In the genomic region with DNA sequence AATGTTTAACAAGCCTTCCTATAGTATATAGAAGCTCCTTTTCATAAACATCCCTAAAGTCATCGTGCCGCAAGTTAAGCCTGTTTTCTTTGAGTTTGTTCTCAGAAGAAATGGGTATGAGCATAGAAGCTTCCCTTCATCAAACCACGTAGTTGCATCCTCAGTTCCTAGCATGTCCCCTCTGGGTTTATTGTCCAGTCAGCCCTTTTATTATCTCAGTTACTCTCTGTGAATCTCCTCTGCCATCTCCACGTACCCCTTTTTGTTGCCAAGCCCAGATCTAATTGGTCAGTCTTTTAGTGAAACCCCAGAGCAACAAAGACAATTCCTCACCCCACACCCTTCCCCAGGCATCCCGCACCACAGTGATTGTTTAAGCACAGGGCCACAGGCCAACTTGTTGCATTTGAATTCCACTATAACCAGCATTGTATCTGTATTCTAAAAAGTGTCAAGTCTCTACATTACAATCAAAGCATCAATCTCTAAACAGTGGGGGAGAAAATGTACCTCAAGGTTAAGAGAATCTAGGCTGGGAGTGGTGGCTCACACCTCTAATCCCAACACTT, we compare ENCODE assay signal across 24 cellular contexts. TPM values are rescaled to one million over a fixed set of nuclear protein-coding genes. Genes with fewer than 3 reads are reported as not detected.
DNase-seq lines count a peak whose midpoint lies in the region; ATAC-seq and TF ChIP-seq lines count a peak whose summit lies in the region.
"Had no signal": no experiment of that assay in that cellular context is flagged by ENCODE, and none has a peak within 500 bp of the region (broad histone marks: within the 10 kb centered on the region; RNA-seq: fewer than 3 reads in every experiment).

No MANE protein-coding gene starts in this region.

- H3K9ac ChIP-seq in OCI-LY3 (ENCODE audit: low read length): no peak overlapping the region
- H3K9ac ChIP-seq: BLaER1 treated with 17β-estradiol and CSF1 and Interleukin-3, amounts not matched to agents 10 nM and 100 nM had no signal

- DNase-seq in GM23338 (ENCODE audit: low spot score) (no peak), dorsolateral prefrontal cortex (no peak), sigmoid colon (peak; percentile 1), type B pancreatic cell (ENCODE audit: extremely low spot score, unreplicated experiment) (no peak)
- no peak for DNase-seq in CD4-positive, alpha-beta memory T cell
- no peak for DNase-seq in activated CD8-positive, alpha-beta T cell treated with anti-CD3 and anti-CD28 coated beads for 36 hours
- DNase-seq: AML-193; CD4-positive, alpha-beta T cell; COR-L47; DMS53; GOT3; HCEC 1CT; Kasumi-1; NCI-H1092 treated with DMSO at 0.1 percent for 48 hours; NCI-H1436; NCI-H187; NCI-H2081 treated with DMSO at 0.1 percent for 48 hours; NCI-H2171; NCI-H226; NCI-H510A treated with DMSO at 0.1 percent for 48 hours; PC-3 had no signal

- no peak overlapping the region for H3K4me3 ChIP-seq in GM23338
- no peak overlapping the region for H3K4me3 ChIP-seq in OCI-LY3 (ENCODE audit: low read length)
- peak overlapping the region in 1 of 59 donors; percentile 5 for H3K4me3 ChIP-seq in dorsolateral prefrontal cortex
- H3K4me3 ChIP-seq in sigmoid colon: no peak overlapping the region
- H3K4me3 ChIP-seq in CD4-positive, alpha-beta memory T cell (ENCODE audit: low read length in 2 of 2): no peak overlapping the region
- H3K4me3 ChIP-seq: BLaER1 treated with 17β-estradiol and CSF1 and Interleukin-3, amounts not matched to agents 10 nM and 100 nM had no signal

- H3K4me1 ChIP-seq in GM23338 (ENCODE audit: insufficient read depth) (peaks cover 11% of the 10 kb centered on the region; the same call in 1 of the 2 replicates), OCI-LY3 (ENCODE audit: low read length) (peaks cover 10% of the 10 kb centered on the region), sigmoid colon (no peaks in the 10 kb centered on the region)
- H3K4me1 ChIP-seq in CD4-positive, alpha-beta memory T cell (ENCODE audit: insufficient read depth, low read length): no peaks in the 10 kb centered on the region
- H3K4me1 ChIP-seq: BLaER1 treated with 17β-estradiol and CSF1 and Interleukin-3, amounts not matched to agents 10 nM and 100 nM had no signal

- H4K20me1 ChIP-seq in GM23338 (replicated peaks; ENCODE audit: insufficient read depth): no peaks in the 10 kb centered on the region
- peaks cover 25% of the 10 kb centered on the region; the same call in 1 of the 2 replicates for H4K20me1 ChIP-seq in OCI-LY3 (ENCODE audit: insufficient read depth, low read length)
- H4K20me1 ChIP-seq: BLaER1 treated with 17β-estradiol and CSF1 and Interleukin-3, amounts not matched to agents 10 nM and 100 nM had no signal

- H3K4me3 Mint-ChIP-seq in GM23338: no peak overlapping the region
- H3K4me3 Mint-ChIP-seq in type B pancreatic cell: no peak overlapping the region
- H3K4me3 Mint-ChIP-seq in CD4-positive, alpha-beta memory T cell: no peak overlapping the region
- H3K4me3 Mint-ChIP-seq in activated CD8-positive, alpha-beta T cell treated with anti-CD3 and anti-CD28 coated beads for 36 hours: no peak overlapping the region
- H3K4me3 Mint-ChIP-seq: CD4-positive, alpha-beta T cell had no signal

- no peak for TF ChIP-seq CTCF in GM23338 (conservative IDR thresholded peaks at IDR 0.05; ENCODE audit: low read depth in 2 of 2)
- no peak for TF ChIP-seq CTCF in OCI-LY3 (IDR thresholded peaks at IDR 0.05; ENCODE audit: low read depth, low read length)
- TF ChIP-seq CTCF in dorsolateral prefrontal cortex (IDR thresholded peaks at IDR 0.05 in 54 of 56, conservative IDR thresholded peaks at IDR 0.05 in 2 of 56; ENCODE audit: low read depth in 1 of 56, partially characterized antibody in 56 of 56): no peak
- TF ChIP-seq CTCF in sigmoid colon (IDR thresholded peaks at IDR 0.05): no peak
- TF ChIP-seq CTCF in type B pancreatic cell (conservative IDR thresholded peaks at IDR 0.05): no peak
- no peak for TF ChIP-seq CTCF in activated CD8-positive, alpha-beta T cell treated with anti-CD3 and anti-CD28 coated beads for 36 hours (IDR thresholded peaks at IDR 0.05)

- H3K27me3 Mint-ChIP-seq in GM23338 (ENCODE audit: insufficient read depth, low read depth, poor library complexity) (peaks cover 3% of the 10 kb centered on the region), type B pancreatic cell (no peaks in the 10 kb centered on the region)
- H3K27me3 Mint-ChIP-seq in CD4-positive, alpha-beta memory T cell: no peaks in the 10 kb centered on the region
- H3K27me3 Mint-ChIP-seq in activated CD8-positive, alpha-beta T cell treated with anti-CD3 and anti-CD28 coated beads for 36 hours: peaks cover 5% of the 10 kb centered on the region
- H3K27me3 Mint-ChIP-seq: CD4-positive, alpha-beta T cell had no signal

- CTCF ChIA-PET in CD4-positive, alpha-beta memory T cell (lab: Charles Lee; ENCODE audit: partially characterized antibody): interaction anchor here (1.3 kb wide), 1 partner anchor 49 kb away, joined by 5 read pairs; no protein-coding TSS in a partner anchor
- CTCF ChIA-PET in activated CD8-positive, alpha-beta T cell treated with anti-CD3 and anti-CD28 coated beads for 36 hours (lab: Charles Lee): interaction anchor here (0.7 to 1.1 kb wide), 6 partner anchors 10 to 558 kb away, joined by 3 to 4 read pairs (median 3); no protein-coding TSS in a partner anchor

- H3K27ac Mint-ChIP-seq in GM23338: no peak overlapping the region; the same call in 1 of the 2 replicates
- no peak overlapping the region for H3K27ac Mint-ChIP-seq in type B pancreatic cell
- H3K27ac Mint-ChIP-seq in CD4-positive, alpha-beta memory T cell: no peak overlapping the region
- no peak overlapping the region for H3K27ac Mint-ChIP-seq in activated CD8-positive, alpha-beta T cell treated with anti-CD3 and anti-CD28 coated beads for 36 hours
- H3K27ac Mint-ChIP-seq: CD4-positive, alpha-beta T cell had no signal

- H3K4me2 ChIP-seq in GM23338 (no peak overlapping the region), OCI-LY3 (ENCODE audit: low read length) (0 out of 2 replicates have a peak overlapping the region, but pooled peaks have one; percentile 4)
- H3K4me2 ChIP-seq: BLaER1 treated with 17β-estradiol and CSF1 and Interleukin-3, amounts not matched to agents 10 nM and 100 nM had no signal

- 0 out of 2 replicates have a peak, but pooled peaks cover 4% of the 10 kb centered on the region for H3K9me2 ChIP-seq in GM23338 (ENCODE audit: insufficient read depth)

- H3K36me3 Mint-ChIP-seq in GM23338 (ENCODE audit: low read depth) (no peaks in the 10 kb centered on the region), type B pancreatic cell (no peaks in the 10 kb centered on the region)
- no peaks in the 10 kb centered on the region for H3K36me3 Mint-ChIP-seq in CD4-positive, alpha-beta memory T cell
- no peaks in the 10 kb centered on the region for H3K36me3 Mint-ChIP-seq in activated CD8-positive, alpha-beta T cell treated with anti-CD3 and anti-CD28 coated beads for 36 hours (ENCODE audit: low read depth)

- WGBS in sigmoid colon, 2 donors: 87 to 89% methylated on average over 5 of the region's 5 CpGs

- peak; percentile 75 for ATAC-seq in GM23338
- no peak for ATAC-seq in activated CD8-positive, alpha-beta T cell treated with anti-CD3 and anti-CD28 coated beads for 36 hours
- ATAC-seq: PC-3, SK-N-SH treated with all-trans-retinoic acid at 6 μM for 48 hours had no signal

- H2AFZ ChIP-seq in GM23338 (peak overlapping the region; percentile 34; the same call in 1 of the 2 replicates), OCI-LY3 (ENCODE audit: low read depth, low read length) (no peak overlapping the region)

- H3K9me3 ChIP-seq in OCI-LY3 (ENCODE audit: insufficient read depth, low read length): no peaks in the 10 kb centered on the region
- H3K9me3 ChIP-seq in sigmoid colon: no peaks in the 10 kb centered on the region
- H3K9me3 ChIP-seq in CD4-positive, alpha-beta memory T cell (ENCODE audit: control insufficient read depth in 1 of 2, low read length in 2 of 2): no peaks in the 10 kb centered on the region
- H3K9me3 ChIP-seq: BLaER1 treated with 17β-estradiol and CSF1 and Interleukin-3, amounts not matched to agents 10 nM and 100 nM had no signal

- intact Hi-C loops in dorsolateral prefrontal cortex (cut with DNase I) (no loop called here), sigmoid colon (cut with DNase I) (no loop called here)
- intact Hi-C loops in CD4-positive, alpha-beta memory T cell (cut with micrococcal nuclease): no loop called here
- intact Hi-C loops in activated CD8-positive, alpha-beta T cell treated with anti-CD3 and anti-CD28 coated beads for 36 hours (cut with micrococcal nuclease): no loop called here

- TF ChIP-seq EP300 in sigmoid colon (IDR thresholded peaks at IDR 0.05): no peak

- H3F3A ChIP-seq in GM23338 (replicated peaks; ENCODE audit: low read depth): no peaks in the 10 kb centered on the region

- peaks cover 17% of the 10 kb centered on the region for H3K4me1 Mint-ChIP-seq in GM23338
- peaks cover 23% of the 10 kb centered on the region for H3K4me1 Mint-ChIP-seq in type B pancreatic cell (ENCODE audit: unreplicated experiment)
- peaks cover 0 to 3% (median under 1%) of the 10 kb centered on the region in 4 donors for H3K4me1 Mint-ChIP-seq in CD4-positive, alpha-beta memory T cell
- no peaks in the 10 kb centered on the region for H3K4me1 Mint-ChIP-seq in activated CD8-positive, alpha-beta T cell treated with anti-CD3 and anti-CD28 coated beads for 36 hours (ENCODE audit: low read depth)

- H3K27ac ChIP-seq in GM23338 (ENCODE audit: low read depth) (no peak overlapping the region), OCI-LY3 (ENCODE audit: low read length) (no peak overlapping the region), dorsolateral prefrontal cortex (peak overlapping the region in 39 of 59 donors; percentile 7 to 83 (median 46)), sigmoid colon (no peak overlapping the region)
- H3K27ac ChIP-seq in CD4-positive, alpha-beta memory T cell (ENCODE audit: low read depth, low read length): no peak overlapping the region
- H3K27ac ChIP-seq: BLaER1 treated with 17β-estradiol and CSF1 and Interleukin-3, amounts not matched to agents 10 nM and 100 nM had no signal

- POLR2A ChIA-PET in CD4-positive, alpha-beta memory T cell (lab: Charles Lee; ENCODE audit: partially characterized antibody): no interaction called here
- POLR2A ChIA-PET in activated CD8-positive, alpha-beta T cell treated with anti-CD3 and anti-CD28 coated beads for 36 hours (lab: Charles Lee): interaction anchor here (0.9 kb wide), 1 partner anchor 10 kb away, joined by 3 read pairs; no protein-coding TSS in a partner anchor

- no peak for TF ChIP-seq POLR2A in sigmoid colon (IDR thresholded peaks at IDR 0.05)

- H3K27me3 ChIP-seq in GM23338 (ENCODE audit: insufficient read depth) (no peaks in the 10 kb centered on the region), OCI-LY3 (ENCODE audit: low read depth, low read length) (no peaks in the 10 kb centered on the region), dorsolateral prefrontal cortex (no peaks in the 10 kb centered on the region), sigmoid colon (no peaks in the 10 kb centered on the region)
- H3K27me3 ChIP-seq in CD4-positive, alpha-beta memory T cell (ENCODE audit: insufficient read depth, low read length): no peaks in the 10 kb centered on the region
- H3K27me3 ChIP-seq: BLaER1 treated with 17β-estradiol and CSF1 and Interleukin-3, amounts not matched to agents 10 nM and 100 nM had no signal

- no peaks in the 10 kb centered on the region for H3K79me2 ChIP-seq in GM23338 (replicated peaks; ENCODE audit: insufficient read depth)
- H3K79me2 ChIP-seq in OCI-LY3 (ENCODE audit: low read length): peaks cover 19% of the 10 kb centered on the region

- H3K9me3 Mint-ChIP-seq in GM23338 (no peaks in the 10 kb centered on the region), type B pancreatic cell (no peaks in the 10 kb centered on the region)
- H3K9me3 Mint-ChIP-seq in CD4-positive, alpha-beta memory T cell: no peaks in the 10 kb centered on the region
- H3K9me3 Mint-ChIP-seq in activated CD8-positive, alpha-beta T cell treated with anti-CD3 and anti-CD28 coated beads for 36 hours: no peaks in the 10 kb centered on the region
- H3K9me3 Mint-ChIP-seq: CD4-positive, alpha-beta T cell had no signal

- H3K36me3 ChIP-seq in GM23338 (ENCODE audit: insufficient read depth): no peaks in the 10 kb centered on the region
- peaks cover 12% of the 10 kb centered on the region for H3K36me3 ChIP-seq in OCI-LY3 (replicated peaks; ENCODE audit: low read depth, low read length)
- no peaks in the 10 kb centered on the region for H3K36me3 ChIP-seq in sigmoid colon
- no peaks in the 10 kb centered on the region for H3K36me3 ChIP-seq in CD4-positive, alpha-beta memory T cell (ENCODE audit: insufficient read depth, low read length)
- H3K36me3 ChIP-seq: BLaER1 treated with 17β-estradiol and CSF1 and Interleukin-3, amounts not matched to agents 10 nM and 100 nM had no signal

RNA-seq across cellular contexts. Expression of gene TRIM2, which starts 12.4 kb away (rescaled TPM):
- 61.5 and 64.3 TPM in 2 replicates for total RNA-seq in GM23338 (2014; rRNA removed; shearing (Covaris generic))
- 20.1 and 22.0 TPM in 2 replicates for polyA plus RNA-seq in GM23338 (2016; fragmentation: Nextera tagmentation; extraction: Ambion mirVana)
- 100 to 1,000 TPM; 287 to 703 (median 456) TPM for total RNA-seq in dorsolateral prefrontal cortex
- total RNA-seq in sigmoid colon: 10 to 100 TPM; 31.6 to 51.7 (median 34.7) TPM
- 10 to 100 TPM; 19.8 to 26.8 (median 25.5) TPM for polyA plus RNA-seq in sigmoid colon
- total RNA-seq in type B pancreatic cell (ENCODE audit: low replicate concordance): 83.1 and 105 TPM in 2 replicates
- total RNA-seq in CD4-positive, alpha-beta memory T cell: 10 to 100 TPM; 11.9 to 12.3 TPM
- 1 to 10 TPM; 7.5 to 9.1 TPM for polyA plus RNA-seq in CD4-positive, alpha-beta memory T cell
- 1 to 10 TPM in 1 of 2 experiments, under 1 TPM in 1; 0.63 to 1.4 TPM for total RNA-seq in activated CD8-positive, alpha-beta T cell treated with anti-CD3 and anti-CD28 coated beads for 36 hours

Comparison
In these comparisons a context has a peak if more than half of its experiments do, and no peak if none do; other contexts are left out.
1. H3K27ac ChIP-seq: peak in dorsolateral prefrontal cortex (39 of 59); none in GM23338 (single experiment), OCI-LY3 (single experiment), sigmoid colon (0 of 4) and CD4-positive, alpha-beta memory T cell (single experiment).
2. RNA of gene TRIM2, which starts 12.4 kb away (total RNA-seq): 287 to 703 TPM in dorsolateral prefrontal cortex, 83.1 to 105 TPM in type B pancreatic cell, 61.5 to 64.3 TPM in GM23338, 31.6 to 51.7 TPM in sigmoid colon and 11.9 to 12.3 TPM in CD4-positive, alpha-beta memory T cell; 0.63 to 1.4 TPM in activated CD8-positive, alpha-beta T cell treated with anti-CD3 and anti-CD28 coated beads for 36 hours; every median in the first group is over 4 times any median in the second.